ENCODE assay signal across 28 cellular contexts in the genomic region with DNA sequence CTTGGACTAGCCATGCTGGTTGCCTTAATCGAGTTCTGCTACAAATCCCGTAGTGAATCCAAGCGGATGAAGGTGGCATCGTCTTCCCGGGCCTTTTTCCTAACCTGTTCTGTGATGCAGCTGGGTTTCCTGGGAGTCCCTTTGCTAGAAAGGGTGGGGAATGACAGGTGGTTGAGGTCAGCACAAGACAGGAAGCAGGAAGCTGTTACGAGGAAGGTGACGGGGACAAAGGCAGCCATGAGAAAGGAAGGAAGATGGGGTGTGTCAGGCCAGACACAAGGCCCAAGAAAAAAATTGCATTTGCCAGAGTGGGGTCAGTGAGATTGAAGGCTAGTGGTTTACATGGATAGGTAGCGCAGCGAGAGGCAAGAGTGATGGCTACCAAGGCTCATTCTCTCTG.
"Had no signal": no experiment of that assay in that cellular context is flagged by ENCODE, and none has a peak within 500 bp of the region (broad histone marks: within the 10 kb centered on the region; RNA-seq: fewer than 3 reads in every experiment).

No MANE protein-coding gene starts in this region.

- H3K4me3 Mint-ChIP-seq: stimulated activated effector memory CD8-positive, alpha-beta T cell treated with anti-CD3 and anti-CD28 coated beads, Interleukin-12 subunit alpha, Interleukin-12 subunit beta, amount 100 ng/mL, for 72 hours; stimulated activated memory B cell treated with anti-CD40 and anti-IgM and Interleukin-4, amounts not matched to agents 10 μg/mL and 1 μg/mL and 100 μg/mL, for 72 hours; stimulated activated naive B cell treated with anti-CD40 and anti-IgM and Interleukin-4, amounts not matched to agents 10 μg/mL and 1 μg/mL and 100 μg/mL, for 72 hours; stimulated activated naive CD8-positive, alpha-beta T cell treated with anti-CD3 and anti-CD28 coated beads, Interleukin-15, amount 100 ng/mL, for 72 hours; stimulated activated naive CD8-positive, alpha-beta T cell treated with anti-CD3 and anti-CD28 coated beads, Interleukin-15, Interleukin-2, amounts not matched to agents 100 ng/mL and 50 ng/mL, for 24 hours; type B pancreatic cell had no signal

- DNase-seq: stimulated activated CD4-positive, alpha-beta T cell treated with anti-CD3 and anti-CD28 coated beads, Interleukin-2, amount 100 ng/mL, for 48 hours; stimulated activated CD4-positive, alpha-beta T cell treated with anti-CD3 and anti-CD28 coated beads, Interleukin-4, amount 100 ng/mL, for 1 hour; stimulated activated CD4-positive, alpha-beta T cell treated with anti-CD3 and anti-CD28 coated beads, Interleukin-4, amount 100 ng/mL, for 24 hours; stimulated activated CD4-positive, alpha-beta T cell treated with anti-CD3 and anti-CD28 coated beads, Interleukin-4, amount 100 ng/mL, for 4 hours; stimulated activated CD8-positive, alpha-beta memory T cell treated with anti-CD3 and anti-CD28 coated beads, Interleukin-4, amount 100 ng/mL, for 48 hours; stimulated activated naive B cell treated with anti-CD40 and anti-IgM and Interleukin-4, amounts not matched to agents 10 μg/mL and 1 μg/mL and 100 μg/mL, for 72 hours; stimulated activated naive CD4-positive, alpha-beta T cell; stimulated activated naive CD4-positive, alpha-beta T cell treated with Interleukin-2 at 50 U/mL for 16 hours; stimulated activated naive CD8-positive, alpha-beta T cell treated with anti-CD3 and anti-CD28 coated beads, Interleukin-15, amount 100 ng/mL, for 72 hours; stimulated activated naive CD8-positive, alpha-beta T cell treated with anti-CD3 and anti-CD28 coated beads, Interleukin-15, Interleukin-2, amounts not matched to agents 100 U/mL and 50 U/mL, for 24 hours; stomach; substantia nigra; testis; thyroid gland; tibial artery; transverse colon; trophoblast cell; upper lobe of left lung; upper lobe of right lung; uterus had no signal

- H3K27ac Mint-ChIP-seq: stimulated activated effector memory CD8-positive, alpha-beta T cell treated with anti-CD3 and anti-CD28 coated beads, Interleukin-12 subunit alpha, Interleukin-12 subunit beta, amount 100 ng/mL, for 72 hours; stimulated activated memory B cell treated with anti-CD40 and anti-IgM and Interleukin-4, amounts not matched to agents 10 μg/mL and 1 μg/mL and 100 μg/mL, for 72 hours; stimulated activated naive B cell treated with anti-CD40 and anti-IgM and Interleukin-4, amounts not matched to agents 10 μg/mL and 1 μg/mL and 100 μg/mL, for 72 hours; stimulated activated naive CD8-positive, alpha-beta T cell treated with anti-CD3 and anti-CD28 coated beads, Interleukin-15, amount 100 ng/mL, for 72 hours; stimulated activated naive CD8-positive, alpha-beta T cell treated with anti-CD3 and anti-CD28 coated beads, Interleukin-15, Interleukin-2, amounts not matched to agents 100 ng/mL and 50 ng/mL, for 24 hours; type B pancreatic cell had no signal

- H3K27ac ChIP-seq: stomach, suprapubic skin, testis, thoracic aorta, thyroid gland, tibial artery, tibial nerve, transverse colon, upper lobe of left lung, upper lobe of right lung, uterus, vagina had no signal

- H3K4me3 ChIP-seq: stomach, suprapubic skin, testis, thoracic aorta, thyroid gland, tibial artery, tibial nerve, transverse colon, upper lobe of left lung, upper lobe of right lung, uterus, vagina had no signal

- H3K4me1 Mint-ChIP-seq: stimulated activated effector memory CD8-positive, alpha-beta T cell treated with anti-CD3 and anti-CD28 coated beads, Interleukin-12 subunit alpha, Interleukin-12 subunit beta, amount 100 ng/mL, for 72 hours; stimulated activated memory B cell treated with anti-CD40 and anti-IgM and Interleukin-4, amounts not matched to agents 10 μg/mL and 1 μg/mL and 100 μg/mL, for 72 hours; stimulated activated naive B cell treated with anti-CD40 and anti-IgM and Interleukin-4, amounts not matched to agents 10 μg/mL and 1 μg/mL and 100 μg/mL, for 72 hours; stimulated activated naive CD8-positive, alpha-beta T cell treated with anti-CD3 and anti-CD28 coated beads, Interleukin-15, amount 100 ng/mL, for 72 hours had no signal

- H3K27me3 Mint-ChIP-seq: stimulated activated memory B cell treated with anti-CD40 and anti-IgM and Interleukin-4, amounts not matched to agents 10 μg/mL and 1 μg/mL and 100 μg/mL, for 72 hours; stimulated activated naive B cell treated with anti-CD40 and anti-IgM and Interleukin-4, amounts not matched to agents 10 μg/mL and 1 μg/mL and 100 μg/mL, for 72 hours; stimulated activated naive CD8-positive, alpha-beta T cell treated with anti-CD3 and anti-CD28 coated beads, Interleukin-15, amount 100 ng/mL, for 72 hours; stimulated activated naive CD8-positive, alpha-beta T cell treated with anti-CD3 and anti-CD28 coated beads, Interleukin-15, Interleukin-2, amounts not matched to agents 100 ng/mL and 50 ng/mL, for 24 hours had no signal

- H3K9me3 ChIP-seq: stomach, suprapubic skin, testis, thoracic aorta, thyroid gland, tibial artery, tibial nerve, transverse colon, upper lobe of left lung, upper lobe of right lung, uterus, vagina had no signal

- H3K27me3 ChIP-seq: stomach, suprapubic skin, testis, thyroid gland, tibial artery, tibial nerve, transverse colon, upper lobe of left lung, upper lobe of right lung, uterus, vagina had no signal

- H3K9me3 Mint-ChIP-seq: stimulated activated memory B cell treated with anti-CD40 and anti-IgM and Interleukin-4, amounts not matched to agents 10 μg/mL and 1 μg/mL and 100 μg/mL, for 72 hours; stimulated activated naive CD8-positive, alpha-beta T cell treated with anti-CD3 and anti-CD28 coated beads, Interleukin-15, Interleukin-2, amounts not matched to agents 100 ng/mL and 50 ng/mL, for 24 hours had no signal

- H3K36me3 Mint-ChIP-seq: stimulated activated effector memory CD8-positive, alpha-beta T cell treated with anti-CD3 and anti-CD28 coated beads, Interleukin-12 subunit alpha, Interleukin-12 subunit beta, amount 100 ng/mL, for 72 hours; stimulated activated memory B cell treated with anti-CD40 and anti-IgM and Interleukin-4, amounts not matched to agents 10 μg/mL and 1 μg/mL and 100 μg/mL, for 72 hours; stimulated activated naive B cell treated with anti-CD40 and anti-IgM and Interleukin-4, amounts not matched to agents 10 μg/mL and 1 μg/mL and 100 μg/mL, for 72 hours; type B pancreatic cell had no signal

- H3K36me3 ChIP-seq: stomach, suprapubic skin, thoracic aorta, thyroid gland, tibial artery, tibial nerve, transverse colon, upper lobe of left lung, upper lobe of right lung, uterus, vagina had no signal

- H3K4me1 ChIP-seq: stomach, suprapubic skin, testis, thyroid gland, tibial artery, tibial nerve, transverse colon, upper lobe of right lung, uterus, vagina had no signal
